8 cellular contexts compared by ENCODE assay signal in the genomic region with DNA sequence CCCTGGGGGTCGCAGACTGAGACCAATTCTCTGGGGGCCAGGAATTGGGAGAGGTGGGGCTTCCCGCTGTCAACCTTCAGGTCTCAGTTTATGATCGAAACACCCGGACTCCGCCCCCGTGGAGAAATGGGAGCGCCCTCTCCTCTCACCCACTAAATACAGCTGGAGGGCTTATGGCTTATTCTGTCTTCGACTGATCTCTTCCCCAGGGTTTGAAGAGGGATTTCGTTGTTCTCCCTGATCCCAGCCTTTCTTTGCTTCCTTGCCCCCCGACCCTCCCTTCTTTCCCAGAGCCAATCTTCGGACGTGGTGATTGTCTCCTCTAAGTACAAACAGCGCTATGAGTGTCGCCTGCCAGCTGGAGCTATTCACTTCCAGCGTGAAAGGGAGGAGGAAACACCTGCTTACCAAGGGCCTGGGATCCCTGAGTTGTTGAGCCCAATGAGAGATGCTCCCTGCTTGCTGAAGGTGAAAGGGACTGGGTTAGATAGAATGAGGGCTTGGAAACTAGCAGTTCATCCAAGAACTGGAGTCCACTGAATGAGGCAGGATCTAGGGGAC. TPM values are rescaled to one million over a fixed set of nuclear protein-coding genes. Genes with fewer than 3 reads are reported as not detected.
DNase-seq lines count a peak whose midpoint lies in the region; ATAC-seq, FAIRE-seq and TF ChIP-seq lines count a peak whose summit lies in the region.

No MANE protein-coding gene starts in this region.

- H3K27me3 ChIP-seq in endothelial cell of umbilical vein (ENCODE audit: control insufficient read depth in 2 of 2, insufficient read depth in 2 of 2, low read length in 2 of 2) (no peaks in the 10 kb centered on the region), neural cell (ENCODE audit: insufficient read depth, low read depth, low read length) (no peaks in the 10 kb centered on the region)

- dilution Hi-C loops in endothelial cell of umbilical vein (cut with MboI; ENCODE audit: extremely low pct_ligation_motif_present, low sequenced_read_pairs) = no loop called here

- no peaks in the 10 kb centered on the region for H3K9me1 ChIP-seq in endothelial cell of umbilical vein (replicated peaks; ENCODE audit: control insufficient read depth, extremely low read depth, insufficient read depth, low read length)

- no peaks in the 10 kb centered on the region for H3K9me2 ChIP-seq in neural cell (ENCODE audit: insufficient read depth, low read length)

- H3K4me3 ChIP-seq in endothelial cell of umbilical vein (replicated peaks in 1 of 3; ENCODE audit: insufficient read depth in 1 of 3, low read depth in 1 of 3, low read length in 3 of 3) = peak overlapping the region; percentile 38 to 77 (median 72)
- H3K4me3 ChIP-seq in neural cell (ENCODE audit: low read length) = peak overlapping the region; percentile 78

- intact Hi-C loops in endothelial cell of umbilical vein (cut with micrococcal nuclease) (loop anchor here (1.0 to 5.0 kb wide), 2 partner anchors 32 to 147 kb away; a partner anchor contains a TSS), sciatic nerve (cut with DNase I) (no loop called here)

- H3K4me1 ChIP-seq in endothelial cell of umbilical vein (ENCODE audit: control insufficient read depth, extremely low read depth, insufficient read depth, low read length) = peaks cover 7% of the 10 kb centered on the region

- H3K9me3 ChIP-seq in endothelial cell of umbilical vein (replicated peaks; ENCODE audit: control insufficient read depth, insufficient read depth, low read length) = no peaks in the 10 kb centered on the region
- no peaks in the 10 kb centered on the region for H3K9me3 ChIP-seq in neural cell (ENCODE audit: low read length)

- in situ Hi-C loops in GM13977 (cut with MboI; ENCODE audit: low pct_unique_long_range_greater_than_20kb, low sequenced_read_pairs, unreplicated experiment) = no loop called here

- peaks cover 4 to 8% of the 10 kb centered on the region in 2 experiments for H3K36me3 ChIP-seq in endothelial cell of umbilical vein (ENCODE audit: control insufficient read depth in 2 of 2, extremely low read depth in 1 of 2, insufficient read depth in 2 of 2, low read length in 2 of 2)
- peaks cover 4% of the 10 kb centered on the region for H3K36me3 ChIP-seq in neural cell (ENCODE audit: insufficient read depth, low read length)

- no peak for TF ChIP-seq RAD21 in neural cell (conservative IDR thresholded peaks at IDR 0.05)

- TF ChIP-seq CTCF in endothelial cell of umbilical vein (IDR thresholded peaks at IDR 0.05; ENCODE audit: extremely low read depth in 1 of 2, insufficient read depth in 1 of 2, low read depth in 1 of 2, low read length in 2 of 2) (no peak), neural cell (IDR thresholded peaks at IDR 0.05; ENCODE audit: poor library complexity, severe bottlenecking) (no peak), GM13977 (IDR thresholded peaks at IDR 0.05; ENCODE audit: extremely low read depth, insufficient read depth, missing control alignments) (no peak)

- H2AFZ ChIP-seq in endothelial cell of umbilical vein (ENCODE audit: low read depth, low read length) = peak overlapping the region; percentile 90
- H2AFZ ChIP-seq in neural cell (ENCODE audit: low read depth, low read length) = peak overlapping the region; percentile 96

- peak overlapping the region; percentile 78 for H3K4me2 ChIP-seq in endothelial cell of umbilical vein (ENCODE audit: insufficient read depth, low read length)
- H3K4me2 ChIP-seq in neural cell (ENCODE audit: low read length) = peak overlapping the region; percentile 98

- no peak for TF ChIP-seq EP300 in neural cell (conservative IDR thresholded peaks at IDR 0.05; ENCODE audit: poor library complexity, severe bottlenecking)

- POLR2A ChIA-PET in endothelial cell of umbilical vein (lab: Charles Lee) = no interaction called here

- peak overlapping the region; percentile 81 for H3K9ac ChIP-seq in endothelial cell of umbilical vein (replicated peaks; ENCODE audit: extremely low read depth, insufficient read depth, low read length)
- H3K9ac ChIP-seq in neural cell (ENCODE audit: low read length) = peak overlapping the region; percentile 79

- no peaks in the 10 kb centered on the region for H4K20me1 ChIP-seq in endothelial cell of umbilical vein (replicated peaks; ENCODE audit: control insufficient read depth, extremely low read depth, insufficient read depth, low read length)
- H4K20me1 ChIP-seq in neural cell (ENCODE audit: insufficient read depth) = no peaks in the 10 kb centered on the region

- peak; percentile 4 for FAIRE-seq in endothelial cell of umbilical vein (lab: Jason Lieb, UNC)

- H3K79me2 ChIP-seq in endothelial cell of umbilical vein (ENCODE audit: control insufficient read depth, insufficient read depth, low read length) = peaks cover 3% of the 10 kb centered on the region
- H3K79me2 ChIP-seq in neural cell (replicated peaks; ENCODE audit: insufficient read depth, low read length) = peaks cover 10% of the 10 kb centered on the region

- H3K27ac ChIP-seq in endothelial cell of umbilical vein (ENCODE audit: insufficient read depth, low read depth, low read length) (peak overlapping the region; percentile 36), neural cell (ENCODE audit: low read length) (peak overlapping the region; percentile 82)

- DNase-seq in NCI-H524 (lab: John Stamatoyannopoulos, UW) = peak; percentile 5 to 43
- no peak for DNase-seq in NCI-H524 treated with DMSO at 0.1 percent for 48 hours (lab: John Stamatoyannopoulos, UW)
- DNase-seq in NCI-H526 treated with DMSO at 0.1 percent for 48 hours (lab: John Stamatoyannopoulos, UW) = peak; percentile 24
- peak; percentile 64 for DNase-seq in endothelial cell of umbilical vein (ENCODE audit: low read depth, low spot score)
- no peak for DNase-seq in sciatic nerve (ENCODE audit: low spot score)
- DNase-seq in GM13977 (ENCODE audit: low spot score) = no peak

- H3F3A ChIP-seq in neural cell (ENCODE audit: insufficient read depth, low read length, poor library complexity, severe bottlenecking) = peaks cover 5% of the 10 kb centered on the region

- CTCF ChIA-PET in endothelial cell of umbilical vein (lab: Charles Lee) = interaction anchor here (1.1 to 3.5 kb wide), 4 partner anchors 32 to 111 kb away, joined by 4 to 25 read pairs (median 6); a partner anchor contains a TSS

- peak; percentile 2 for TF ChIP-seq POLR2A in endothelial cell of umbilical vein (IDR thresholded peaks at IDR 0.05; ENCODE audit: low read depth, low read length)

- ATAC-seq in sciatic nerve = no peak
- ATAC-seq in GM18868 (IDR thresholded peaks at IDR 0.05; ENCODE audit: unreplicated experiment) = no peak

- TSS peak; percentile 57 for BruUV-seq in endothelial cell of umbilical vein (replicated peaks; lab: Mats Ljungman, UMichigan)

TF ChIP-seq in neural cell, 6 proteins besides CTCF, POLR2A, EP300 and RAD21 (continues in another document):
- TF ChIP-seq TAF1 (IDR thresholded peaks at IDR 0.05; ENCODE audit: low read depth) = no peak

RNA-seq across cellular contexts. Expression of a gene that starts 0.6 kb away (rescaled TPM):
- total RNA-seq in endothelial cell of umbilical vein (188 and 212 TPM in 2 replicates), sciatic nerve (230 TPM)
- polyA plus RNA-seq in endothelial cell of umbilical vein (374 and 561 TPM in 2 replicates), neural cell (223 and 248 TPM in 2 replicates)
- polyA plus RNA-seq in endothelial cell of umbilical vein (2011; cell fraction: cytosol; rRNA removed) = 273 and 349 TPM in 2 replicates
- polyA plus RNA-seq in endothelial cell of umbilical vein (2011; cell fraction: nucleus; rRNA removed) = 399 and 498 TPM in 2 replicates
- polyA plus RNA-seq in endothelial cell of umbilical vein (2012) = 232 and 261 TPM in 2 replicates
- polyA minus RNA-seq in endothelial cell of umbilical vein (403 and 488 TPM in 2 replicates), neural cell (161 and 168 TPM in 2 replicates)
- polyA minus RNA-seq in endothelial cell of umbilical vein (2011; cell fraction: cytosol; rRNA and poly(A)+ RNA removed) = 28.0 TPM
- polyA minus RNA-seq in endothelial cell of umbilical vein (2011; cell fraction: nucleus; rRNA and poly(A)+ RNA removed) = 76.8 and 85.8 TPM in 2 replicates

RNA-seq across cellular contexts. Expression of a gene that starts 44.0 kb away (rescaled TPM):
- 0.05 and 0.24 TPM in 2 replicates for total RNA-seq in endothelial cell of umbilical vein
- 0.04 and 0.05 TPM in 2 replicates for polyA plus RNA-seq in endothelial cell of umbilical vein
- polyA plus RNA-seq in endothelial cell of umbilical vein (2011; cell fraction: cytosol; rRNA removed) = 0.04 and 0.08 TPM in 2 replicates
- polyA plus RNA-seq in endothelial cell of umbilical vein (2011; cell fraction: nucleus; rRNA removed) = 0.05 and 0.10 TPM in 2 replicates
- 0.14 and 0.20 TPM in 2 replicates for polyA plus RNA-seq in endothelial cell of umbilical vein (2012)
- polyA minus RNA-seq in endothelial cell of umbilical vein = 0.04 TPM in 1 of 2 replicates, not detected in the other
- not detected for polyA minus RNA-seq in endothelial cell of umbilical vein (2011; cell fraction: cytosol; rRNA and poly(A)+ RNA removed)
- 0.14 and 0.63 TPM in 2 replicates for polyA minus RNA-seq in endothelial cell of umbilical vein (2011; cell fraction: nucleus; rRNA and poly(A)+ RNA removed)
- 19.3 and 24.9 TPM in 2 replicates for polyA plus RNA-seq in neural cell
- polyA minus RNA-seq in neural cell = 33.6 and 34.3 TPM in 2 replicates
- total RNA-seq in sciatic nerve = 4.0 TPM

RNA-seq across cellular contexts. Expression of a gene that starts 50.3 kb away (rescaled TPM):
- total RNA-seq in endothelial cell of umbilical vein (14.6 and 15.0 TPM in 2 replicates), sciatic nerve (37.1 TPM)
- polyA plus RNA-seq in endothelial cell of umbilical vein (33.3 and 43.9 TPM in 2 replicates), neural cell (78.1 and 85.3 TPM in 2 replicates)
- 19.8 and 19.9 TPM in 2 replicates for polyA plus RNA-seq in endothelial cell of umbilical vein (2011; cell fraction: cytosol; rRNA removed)
- 15.5 and 16.4 TPM in 2 replicates for polyA plus RNA-seq in endothelial cell of umbilical vein (2011; cell fraction: nucleus; rRNA removed)
- polyA plus RNA-seq in endothelial cell of umbilical vein (2012) = 25.7 and 27.8 TPM in 2 replicates
- polyA minus RNA-seq in endothelial cell of umbilical vein (47.8 and 57.1 TPM in 2 replicates), neural cell (37.5 and 39.0 TPM in 2 replicates)
- polyA minus RNA-seq in endothelial cell of umbilical vein (2011; cell fraction: cytosol; rRNA and poly(A)+ RNA removed) = 5.5 TPM
- 4.4 and 12.2 TPM in 2 replicates for polyA minus RNA-seq in endothelial cell of umbilical vein (2011; cell fraction: nucleus; rRNA and poly(A)+ RNA removed)

RNA-seq across cellular contexts. Expression of a gene that starts 57.6 kb away (rescaled TPM):
- 156 and 171 TPM in 2 replicates for total RNA-seq in endothelial cell of umbilical vein
- polyA plus RNA-seq in endothelial cell of umbilical vein = 300 and 332 TPM in 2 replicates
- polyA plus RNA-seq in endothelial cell of umbilical vein (2011; cell fraction: cytosol; rRNA removed) = 337 and 366 TPM in 2 replicates
- 173 and 189 TPM in 2 replicates for polyA plus RNA-seq in endothelial cell of umbilical vein (2011; cell fraction: nucleus; rRNA removed)
- 197 and 206 TPM in 2 replicates for polyA plus RNA-seq in endothelial cell of umbilical vein (2012)
- polyA minus RNA-seq in endothelial cell of umbilical vein = 184 and 194 TPM in 2 replicates
- 130 TPM for polyA minus RNA-seq in endothelial cell of umbilical vein (2011; cell fraction: cytosol; rRNA and poly(A)+ RNA removed)
- polyA minus RNA-seq in endothelial cell of umbilical vein (2011; cell fraction: nucleus; rRNA and poly(A)+ RNA removed) = 54.8 and 62.4 TPM in 2 replicates
- 81.3 and 104 TPM in 2 replicates for polyA plus RNA-seq in neural cell
- polyA minus RNA-seq in neural cell = 53.9 and 59.4 TPM in 2 replicates
- 54.0 TPM for total RNA-seq in sciatic nerve

Comparison
In these comparisons a context has a peak if more than half of its experiments do, and no peak if none do; other contexts are left out.
1. DNase-seq: peak in NCI-H524 (2 of 2), NCI-H526 treated with DMSO at 0.1 percent for 48 hours (single experiment) and endothelial cell of umbilical vein (single experiment); none in NCI-H524 treated with DMSO at 0.1 percent for 48 hours (single experiment), sciatic nerve (single experiment) and GM13977 (single experiment).